ENCODE assay signal across 9 cellular contexts in the genomic region with DNA sequence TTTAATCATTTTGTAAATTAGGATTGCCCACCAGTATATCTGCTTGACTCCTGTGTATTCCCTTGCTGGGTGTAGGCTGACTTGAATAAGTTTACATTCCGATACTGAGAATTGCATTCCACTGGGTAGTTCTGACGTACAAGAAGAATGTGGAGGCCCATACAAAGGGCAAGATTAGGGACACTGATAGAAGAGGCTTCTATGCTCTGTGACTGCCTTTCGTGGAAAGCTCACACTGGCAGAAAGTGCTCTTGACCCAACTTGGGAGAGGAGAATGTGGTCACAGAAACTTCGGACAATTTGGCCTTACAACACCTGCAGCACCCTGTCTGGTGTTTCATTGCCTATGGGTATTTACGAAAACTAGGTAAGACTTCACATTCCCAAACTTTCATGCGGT.
DNase-seq lines count a peak whose midpoint lies in the region; ATAC-seq and TF ChIP-seq lines count a peak whose summit lies in the region.
"Had no signal": no experiment of that assay in that cellular context is flagged by ENCODE, and none has a peak within 500 bp of the region (broad histone marks: within the 10 kb centered on the region; RNA-seq: fewer than 3 reads in every experiment).

No MANE protein-coding gene starts in this region.

- peak in 1 of 2 donors; percentile 31 for ATAC-seq in gastrocnemius medialis
- ATAC-seq: activated CD4-positive, alpha-beta T cell treated with anti-CD3 and anti-CD28 coated beads for 36 hours had no signal

- TF ChIP-seq CTCF in brain microvascular endothelial cell (IDR thresholded peaks at IDR 0.05; ENCODE audit: low read depth, low read length, missing control alignments) (no peak), gastrocnemius medialis (IDR thresholded peaks at IDR 0.05 in 4 of 5, conservative IDR thresholded peaks at IDR 0.05 in 1 of 5) (no peak), WERI-Rb-1 (IDR thresholded peaks at IDR 0.05; ENCODE audit: low read depth, low read length) (no peak)

- H3K36me3 ChIP-seq in brain microvascular endothelial cell (replicated peaks): no peaks in the 10 kb centered on the region
- H3K36me3 ChIP-seq in gastrocnemius medialis: no peaks in the 10 kb centered on the region
- H3K36me3 ChIP-seq in WERI-Rb-1: no peaks in the 10 kb centered on the region

- in situ Hi-C loops in brain microvascular endothelial cell (cut with HindIII; ENCODE audit: low pct_ligation_motif_present, low sequenced_read_pairs): no loop called here
- in situ Hi-C loops in gastrocnemius medialis (cut with MboI; ENCODE audit: low sequenced_read_pairs in 4 of 4): no loop called here

- H3K27me3 ChIP-seq in brain microvascular endothelial cell (replicated peaks): no peaks in the 10 kb centered on the region
- H3K27me3 ChIP-seq in gastrocnemius medialis: no peaks in the 10 kb centered on the region
- no peaks in the 10 kb centered on the region for H3K27me3 ChIP-seq in WERI-Rb-1 (ENCODE audit: insufficient read depth, low read depth, severe bottlenecking)

- H3K27ac ChIP-seq in brain microvascular endothelial cell (peak overlapping the region; percentile 74), gastrocnemius medialis (peak overlapping the region; percentile 76 to 83 (median 80)), WERI-Rb-1 (no peak overlapping the region)

- no peaks in the 10 kb centered on the region for H3K9me3 ChIP-seq in gastrocnemius medialis
- no peaks in the 10 kb centered on the region for H3K9me3 ChIP-seq in WERI-Rb-1 (ENCODE audit: severe bottlenecking)

- intact Hi-C loops in gastrocnemius medialis (cut with DNase I; ENCODE audit: low total_unique reads): no loop called here

- peaks cover 31 to 52% of the 10 kb centered on the region in 2 donors for H3K4me1 ChIP-seq in gastrocnemius medialis

- no peak for TF ChIP-seq POLR2A in gastrocnemius medialis (IDR thresholded peaks at IDR 0.05)

- peak; percentile 40 for DNase-seq in H4 (ENCODE audit: low spot score)
- DNase-seq in brain microvascular endothelial cell: peak; percentile 83
- DNase-seq in hepatic stellate cell (ENCODE audit: low spot score): peak; percentile 40
- DNase-seq in gastrocnemius medialis: peak in 1 of 2 donors; percentile 17
- no peak for DNase-seq in GM19240 (ENCODE audit: insufficient read length, low spot score)
- no peak for DNase-seq in WERI-Rb-1
- no peak for DNase-seq in T-helper 9 cell
- DNase-seq in LoVo (ENCODE audit: low spot score): no peak
- DNase-seq: activated CD4-positive, alpha-beta T cell treated with anti-CD3 and anti-CD28 coated beads for 36 hours had no signal

- H3K4me3 ChIP-seq in brain microvascular endothelial cell (ENCODE audit: low read depth, low read length) (no peak overlapping the region), gastrocnemius medialis (peak overlapping the region; percentile 13 to 54 (median 50)), WERI-Rb-1 (ENCODE audit: low read depth, low read length) (no peak overlapping the region)

Comparison
In these comparisons a context has a peak if more than half of its experiments do, and no peak if none do; other contexts are left out.
1. DNase-seq: peak in H4 (single experiment), brain microvascular endothelial cell (single experiment) and hepatic stellate cell (single experiment); none in GM19240 (single experiment), WERI-Rb-1 (single experiment), T-helper 9 cell (single experiment) and LoVo (single experiment).
2. H3K4me3 ChIP-seq: peak in gastrocnemius medialis (4 of 4); none in brain microvascular endothelial cell (single experiment) and WERI-Rb-1 (single experiment).